Comparison of ENCODE assay signal across 34 cellular contexts in genomic region chr9:100368672-100369071, GRCh38.
"Had no signal": no experiment of that assay in that cellular context is flagged by ENCODE, and none has a peak within 500 bp of the region (broad histone marks: within the 10 kb centered on the region; RNA-seq: fewer than 3 reads in every experiment).

No MANE protein-coding gene starts in this region.

- H3K4me1 Mint-ChIP-seq: activated B cell treated with CpG ODN at 0.5 μM for 24 hours; activated CD4-positive, alpha-beta T cell treated with anti-CD3 and anti-CD28 coated beads, Interleukin-2, amount 10 ng/mL, durations not matched to agents 24 days and 14 days; activated naive CD8-positive, alpha-beta T cell treated with anti-CD3 and anti-CD28 coated beads for 36 hours; activated T-helper 17 cell treated with anti-CD3 and anti-CD28 coated beads, Interleukin-2, amount 50 U/mL, for 72 hours had no signal

- H3K27me3 Mint-ChIP-seq: activated B cell treated with CpG ODN at 0.5 μM for 24 hours; activated CD4-positive, alpha-beta memory T cell treated with anti-CD3 and anti-CD28 coated beads for 36 hours; activated CD4-positive, alpha-beta T cell treated with anti-CD3 and anti-CD28 coated beads, Interleukin-2, amount 10 ng/mL, durations not matched to agents 24 days and 14 days; activated CD8-positive, alpha-beta T cell treated with anti-CD3 and anti-CD28 coated beads for 36 hours; activated naive CD8-positive, alpha-beta T cell treated with anti-CD3 and anti-CD28 coated beads for 36 hours; activated T-helper 17 cell treated with anti-CD3 and anti-CD28 coated beads, Interleukin-2, amount 50 U/mL, for 72 hours had no signal

- H3K9me3 ChIP-seq: adrenal gland had no signal

- H3K4me3 Mint-ChIP-seq: activated B cell treated with CpG ODN at 0.5 μM for 24 hours; activated CD4-positive, alpha-beta memory T cell treated with anti-CD3 and anti-CD28 coated beads for 36 hours; activated CD4-positive, alpha-beta T cell treated with anti-CD3 and anti-CD28 coated beads, Interleukin-2, amount 10 ng/mL, durations not matched to agents 24 days and 14 days; activated CD8-positive, alpha-beta T cell treated with anti-CD3 and anti-CD28 coated beads for 36 hours; activated naive CD4-positive, alpha-beta T cell treated with anti-CD3 and anti-CD28 coated beads for 36 hours; activated naive CD8-positive, alpha-beta T cell treated with anti-CD3 and anti-CD28 coated beads for 36 hours; activated T-cell treated with anti-CD3 and anti-CD28 coated beads, Interleukin-2, amount 50 U/mL, for 4 hours; activated T-cell treated with anti-CD3 and anti-CD28 coated beads, Interleukin-2, amount 50 U/mL, for 72 hours; activated T-helper 1 cell treated with anti-CD3 and anti-CD28 coated beads, Interleukin-12 subunit alpha, Interleukin-12 subunit beta, Interleukin-2, Interleukin-4 antibody, amounts not matched to agents 30 ng/mL and 10 ng/mL and 1 ng/mL, durations not matched to agents 14 hours and 24 hours and 36 hours; activated T-helper 17 cell treated with anti-CD3 and anti-CD28 coated beads, Interleukin-2, amount 50 U/mL, for 72 hours; T-helper 1 cell treated with Interleukin-12 subunit alpha and Interleukin-12 subunit beta and Interleukin-4 antibody, amounts not matched to agents 30 μg/mL and 1 μg/mL, for 36 hours; T-helper 2 cell treated with Interferon-gamma antibody and Interleukin-4, amounts not matched to agents 5 μg/mL and 100 μg/mL, for 36 hours had no signal

- H3K4me1 ChIP-seq: adrenal gland, body of pancreas, breast epithelium had no signal

- H3K9me3 Mint-ChIP-seq: activated naive CD4-positive, alpha-beta T cell treated with anti-CD3 and anti-CD28 coated beads for 36 hours; activated T-cell treated with anti-CD3 and anti-CD28 coated beads, Interleukin-2, amount 50 U/mL, for 72 hours; activated T-helper 17 cell treated with anti-CD3 and anti-CD28 coated beads, Interleukin-2, amount 50 U/mL, for 72 hours had no signal

- H3K27ac ChIP-seq: adrenal gland, body of pancreas, brain microvascular endothelial cell, breast epithelium, VCaP had no signal

- DNase-seq: activated B cell treated with CpG ODN at 0.5 μM for 24 hours; activated CD4-positive, alpha-beta memory T cell treated with anti-CD3 and anti-CD28 coated beads for 36 hours; activated CD4-positive, alpha-beta T cell treated with anti-CD3 and anti-CD28 coated beads for 4 hours; activated CD4-positive, alpha-beta T cell treated with anti-CD3 and anti-CD28 coated beads, Interleukin-2, amount 10 ng/mL, durations not matched to agents 24 days and 14 days; activated CD4-positive, alpha-beta T cell treated with anti-CD3 and anti-CD28 coated beads, Interleukin-2, amount 50 U/mL, for 1 hour; activated CD4-positive, alpha-beta T cell treated with anti-CD3 and anti-CD28 coated beads, Interleukin-2, amount 50 U/mL, for 4 hours; activated CD4-positive, CD25-positive, alpha-beta regulatory T cell treated with anti-CD3 and anti-CD28 coated beads, Interleukin-2, amount 50 U/mL, for 72 hours; activated CD8-positive, alpha-beta memory T cell treated with anti-CD3 and anti-CD28 coated beads, Interleukin-2, amount 50 U/mL, for 4 hours; activated CD8-positive, alpha-beta T cell treated with anti-CD3 and anti-CD28 coated beads for 36 hours; activated effector memory CD4-positive, alpha-beta T cell treated with anti-CD3 and anti-CD28 coated beads, Interleukin-2, amount 50 U/mL, for 16 hours; activated gamma-delta T cell treated with Interleukin-2 at 50 U/mL for 16 hours; activated naive CD4-positive, alpha-beta T cell; activated naive CD4-positive, alpha-beta T cell treated with anti-CD3 and anti-CD28 coated beads for 36 hours; activated naive CD4-positive, alpha-beta T cell treated with anti-CD3 and anti-CD28 coated beads, Interleukin-2, amount 50 U/mL, for 16 hours; activated naive CD8-positive, alpha-beta T cell treated with anti-CD3 and anti-CD28 coated beads for 36 hours; activated T-cell treated with anti-CD3 and anti-CD28 coated beads for 4 hours; activated T-cell treated with anti-CD3 and anti-CD28 coated beads, Interleukin-2, amount 50 U/mL, for 1 hour; activated T-cell treated with anti-CD3 and anti-CD28 coated beads, Interleukin-2, amount 50 U/mL, for 4 hours; activated T-cell treated with anti-CD3 and anti-CD28 coated beads, Interleukin-2, amount 50 U/mL, for 72 hours; adrenal gland; amniotic stem cell; aorta; body of pancreas; brain microvascular endothelial cell; central memory CD4-positive, alpha-beta T cell; T-helper 2 cell; T-helper 9 cell had no signal

- H3K36me3 ChIP-seq: adrenal gland, brain microvascular endothelial cell, breast epithelium had no signal

- H3K4me3 ChIP-seq: adrenal gland, body of pancreas, breast epithelium had no signal

- H3K27me3 ChIP-seq: adrenal gland, body of pancreas, brain microvascular endothelial cell, breast epithelium had no signal

- H3K27ac Mint-ChIP-seq: activated B cell treated with CpG ODN at 0.5 μM for 24 hours; activated CD4-positive, alpha-beta memory T cell treated with anti-CD3 and anti-CD28 coated beads for 36 hours; activated CD4-positive, alpha-beta T cell treated with anti-CD3 and anti-CD28 coated beads, Interleukin-2, amount 10 ng/mL, durations not matched to agents 24 days and 14 days; activated CD8-positive, alpha-beta T cell treated with anti-CD3 and anti-CD28 coated beads for 36 hours; activated naive CD4-positive, alpha-beta T cell treated with anti-CD3 and anti-CD28 coated beads for 36 hours; activated naive CD4-positive, alpha-beta T cell treated with anti-CD3 and anti-CD28 coated beads, Interleukin-2, amount 50 U/mL, for 72 hours; activated naive CD8-positive, alpha-beta T cell treated with anti-CD3 and anti-CD28 coated beads for 36 hours; activated T-cell treated with anti-CD3 and anti-CD28 coated beads, Interleukin-2, amount 50 U/mL, for 72 hours; activated T-helper 1 cell treated with anti-CD3 and anti-CD28 coated beads, Interleukin-12 subunit alpha, Interleukin-12 subunit beta, Interleukin-2, Interleukin-4 antibody, amounts not matched to agents 30 ng/mL and 10 ng/mL and 1 ng/mL, durations not matched to agents 14 hours and 24 hours and 36 hours; activated T-helper 17 cell treated with anti-CD3 and anti-CD28 coated beads, Interleukin-2, amount 50 U/mL, for 72 hours; T-helper 1 cell treated with Interleukin-12 subunit alpha and Interleukin-12 subunit beta and Interleukin-4 antibody, amounts not matched to agents 30 μg/mL and 1 μg/mL, for 36 hours; T-helper 2 cell treated with Interferon-gamma antibody and Interleukin-4, amounts not matched to agents 5 μg/mL and 100 μg/mL, for 36 hours had no signal
